ENCODE assay signal across 33 cellular contexts in genomic region chr22:35132568-35132967, GRCh38.
"Had no signal": no experiment of that assay in that cellular context is flagged by ENCODE, and none has a peak within 500 bp of the region (broad histone marks: within the 10 kb centered on the region; RNA-seq: fewer than 3 reads in every experiment).

No MANE protein-coding gene starts in this region.

- DNase-seq: activated CD4-positive, alpha-beta memory T cell treated with anti-CD3 and anti-CD28 coated beads, Interleukin-2, amount 10 ng/mL, durations not matched to agents 7 days and 5 days; activated CD4-positive, alpha-beta T cell treated with anti-CD3 and anti-CD28 coated beads for 1 hour; activated CD4-positive, alpha-beta T cell treated with anti-CD3 and anti-CD28 coated beads for 36 hours; activated CD4-positive, alpha-beta T cell treated with anti-CD3 and anti-CD28 coated beads for 48 hours; activated CD4-positive, alpha-beta T cell treated with anti-CD3 and anti-CD28 coated beads, Interleukin-2, amount 10 ng/mL, durations not matched to agents 7 days and 5 days; activated CD4-positive, alpha-beta T cell treated with anti-CD3 and anti-CD28 coated beads, Interleukin-2, amount 50 U/mL, for 48 hours; activated CD4-positive, CD25-positive, alpha-beta regulatory T cell; activated CD8-positive, alpha-beta memory T cell treated with anti-CD3 and anti-CD28 coated beads for 24 hours; activated CD8-positive, alpha-beta memory T cell treated with anti-CD3 and anti-CD28 coated beads, Interleukin-2, amount 10 ng/mL, durations not matched to agents 7 days and 5 days; activated CD8-positive, alpha-beta memory T cell treated with anti-CD3 and anti-CD28 coated beads, Interleukin-2, amount 50 U/mL, for 48 hours; activated CD8-positive, alpha-beta T cell treated with anti-CD3 and anti-CD28 coated beads, Interleukin-2, amount 10 ng/mL, durations not matched to agents 7 days and 5 days; activated effector memory CD4-positive, alpha-beta T cell treated with Interleukin-2 at 50 U/mL for 16 hours; activated gamma-delta T cell; activated naive CD4-positive, alpha-beta T cell treated with anti-CD3 and anti-CD28 coated beads, Interleukin-2, amount 10 ng/mL, durations not matched to agents 7 days and 5 days; activated naive CD4-positive, alpha-beta T cell treated with Interleukin-2 at 50 U/mL for 16 hours; activated naive CD8-positive, alpha-beta T cell treated with anti-CD3 and anti-CD28 coated beads, Interleukin-2, amount 10 ng/mL, durations not matched to agents 7 days and 5 days; activated naive CD8-positive, alpha-beta T cell treated with anti-CD3 and anti-CD28 coated beads, Interleukin-2, amount 50 U/mL, for 24 hours; activated T-cell treated with anti-CD3 and anti-CD28 coated beads, Interleukin-2, amount 50 U/mL, for 24 hours; activated T-cell treated with anti-CD3 and anti-CD28 coated beads, Interleukin-2, amount 50 U/mL, for 48 hours; amygdala; anterior cingulate cortex; caudate nucleus; cerebellar nuclear complex; T-helper 1 cell; T-helper 2 cell; T-helper 9 cell had no signal

- FAIRE-seq: bronchial epithelial cell, TTC549 had no signal

- H3K9me3 ChIP-seq: ascending aorta had no signal

- H3K4me3 ChIP-seq: ascending aorta, cardiac muscle cell had no signal

- H3K4me1 ChIP-seq: ascending aorta had no signal

- ATAC-seq: activated CD4-positive, alpha-beta T cell treated with anti-CD3 and anti-CD28 coated beads for 36 hours; activated CD4-positive, CD25-positive, alpha-beta regulatory T cell treated with anti-CD3 and anti-CD28 coated beads, Interleukin-2, amount 50 U/mL, for 24 hours; activated CD8-positive, alpha-beta memory T cell treated with anti-CD3 and anti-CD28 coated beads, Interleukin-2, amount 10 ng/mL, durations not matched to agents 7 days and 5 days; activated CD8-positive, alpha-beta T cell treated with anti-CD3 and anti-CD28 coated beads, Interleukin-2, amount 10 ng/mL, durations not matched to agents 7 days and 5 days; activated naive CD8-positive, alpha-beta T cell treated with anti-CD3 and anti-CD28 coated beads, Interleukin-2, amount 50 U/mL, for 24 hours; WTC11 had no signal

- H3K36me3 ChIP-seq: ascending aorta, cardiac muscle cell had no signal

- H3K27me3 ChIP-seq: ascending aorta, cardiac muscle cell had no signal

- H3K27ac ChIP-seq: ascending aorta, cardiac muscle cell, VCaP had no signal
